ENCODE assay signal across 13 cellular contexts in genomic region chr2:201900362-201900761, GRCh38.
DNase-seq lines count a peak whose midpoint lies in the region; ATAC-seq and TF ChIP-seq lines count a peak whose summit lies in the region.
"Had no signal": no experiment of that assay in that cellular context is flagged by ENCODE, and none has a peak within 500 bp of the region (broad histone marks: within the 10 kb centered on the region; RNA-seq: fewer than 3 reads in every experiment).

No MANE protein-coding gene starts in this region.

- H2AFZ ChIP-seq in MM.1S (ENCODE audit: low read length) = no peak overlapping the region

- peak; percentile 34 for DNase-seq in MM.1S
- no peak for DNase-seq in activated B cell treated with CpG ODN at 0.5 μM for 24 hours
- DNase-seq in glomerular visceral epithelial cell (ENCODE audit: extremely low spot score) = no peak
- DNase-seq in cardiac septum (ENCODE audit: low spot score) = no peak
- no peak for DNase-seq in GM19238 (ENCODE audit: insufficient read length, low spot score)
- no peak for DNase-seq in Peyer's patch
- DNase-seq: mesendoderm, NCI-H524 had no signal

- H3K79me2 ChIP-seq in MM.1S (ENCODE audit: low read length) = no peaks in the 10 kb centered on the region

- H4K20me1 ChIP-seq in MM.1S (ENCODE audit: insufficient read depth, low read length) = no peaks in the 10 kb centered on the region

- CTCF ChIA-PET in activated B cell treated with CpG ODN at 0.5 μM for 24 hours (lab: Charles Lee) = no interaction called here

- intact Hi-C loops in activated B cell treated with CpG ODN at 0.5 μM for 24 hours (cut with micrococcal nuclease) = no loop called here
- intact Hi-C loops in cardiac septum (cut with DNase I) = no loop called here

- POLR2A ChIA-PET in activated B cell treated with CpG ODN at 0.5 μM for 24 hours (lab: Charles Lee) = no interaction called here

- TF ChIP-seq POLR2A in Peyer's patch (IDR thresholded peaks at IDR 0.05) = no peak

- no peak overlapping the region for H3K4me2 ChIP-seq in MM.1S (ENCODE audit: low read depth, low read length)

- H3K9ac ChIP-seq in MM.1S (ENCODE audit: low read length) = no peak overlapping the region

- peak overlapping the region; percentile 19; the same call in 1 of the 2 replicates for H3K27ac ChIP-seq in MM.1S (ENCODE audit: low read length)
- H3K27ac ChIP-seq in Peyer's patch = no peak overlapping the region
- H3K27ac ChIP-seq: gastroesophageal sphincter, right atrium auricular region had no signal

- H3K4me3 ChIP-seq in MM.1S (ENCODE audit: low read length) = no peak overlapping the region
- no peak overlapping the region for H3K4me3 ChIP-seq in Peyer's patch
- H3K4me3 ChIP-seq: gastroesophageal sphincter, right atrium auricular region had no signal

- no peak overlapping the region for H3K4me3 Mint-ChIP-seq in activated B cell treated with CpG ODN at 0.5 μM for 24 hours
- H3K4me3 Mint-ChIP-seq: dendritic cell treated with granulocyte-macrophage colony-stimulating factor and Interleukin-4, amounts not matched to agents 40 ng/mL and 50 ng/mL, for 4 days had no signal

- no peak overlapping the region for H3K27ac Mint-ChIP-seq in activated B cell treated with CpG ODN at 0.5 μM for 24 hours
- H3K27ac Mint-ChIP-seq: dendritic cell treated with granulocyte-macrophage colony-stimulating factor and Interleukin-4, amounts not matched to agents 40 ng/mL and 50 ng/mL, for 4 days had no signal

- H3F3A ChIP-seq in MM.1S (ENCODE audit: insufficient read depth, low read length) = peaks cover 13% of the 10 kb centered on the region; the same call in 1 of the 2 replicates

- H3K9me2 ChIP-seq in MM.1S (replicated peaks; ENCODE audit: insufficient read depth, low read length) = no peaks in the 10 kb centered on the region

- no peaks in the 10 kb centered on the region for H3K9me3 Mint-ChIP-seq in activated B cell treated with CpG ODN at 0.5 μM for 24 hours
- H3K9me3 Mint-ChIP-seq: dendritic cell treated with granulocyte-macrophage colony-stimulating factor and Interleukin-4, amounts not matched to agents 40 ng/mL and 50 ng/mL, for 4 days had no signal

- ATAC-seq in GM18861 (IDR thresholded peaks at IDR 0.05; ENCODE audit: unreplicated experiment) (peak; percentile 90), GM21786 (IDR thresholded peaks at IDR 0.05; ENCODE audit: unreplicated experiment) (peak; percentile 75), activated B cell treated with CpG ODN at 0.5 μM for 24 hours (ENCODE audit: low read depth) (peak; percentile 66)
- ATAC-seq: gastroesophageal sphincter had no signal

- H3K9me3 ChIP-seq in MM.1S (replicated peaks; ENCODE audit: insufficient read depth, low read length) (no peaks in the 10 kb centered on the region), Peyer's patch (no peaks in the 10 kb centered on the region)
- H3K9me3 ChIP-seq: gastroesophageal sphincter, right atrium auricular region had no signal

- peaks cover 23% of the 10 kb centered on the region for H3K27me3 Mint-ChIP-seq in activated B cell treated with CpG ODN at 0.5 μM for 24 hours

- H3K27me3 ChIP-seq in MM.1S (replicated peaks; ENCODE audit: insufficient read depth, low read length) (no peaks in the 10 kb centered on the region), Peyer's patch (no peaks in the 10 kb centered on the region)
- H3K27me3 ChIP-seq: gastroesophageal sphincter had no signal

- TF ChIP-seq CTCF in MM.1S (IDR thresholded peaks at IDR 0.05; ENCODE audit: low read length) (no peak), activated B cell treated with CpG ODN at 0.5 μM for 24 hours (IDR thresholded peaks at IDR 0.05) (no peak), Peyer's patch (IDR thresholded peaks at IDR 0.05) (no peak)

- H3K36me3 ChIP-seq in MM.1S (replicated peaks; ENCODE audit: insufficient read depth, low read length) (no peaks in the 10 kb centered on the region), Peyer's patch (no peaks in the 10 kb centered on the region)
- H3K36me3 ChIP-seq: gastroesophageal sphincter, right atrium auricular region had no signal

- no peaks in the 10 kb centered on the region for H3K36me3 Mint-ChIP-seq in activated B cell treated with CpG ODN at 0.5 μM for 24 hours (ENCODE audit: low read depth)

- H3K4me1 Mint-ChIP-seq in activated B cell treated with CpG ODN at 0.5 μM for 24 hours = peaks cover 26% of the 10 kb centered on the region

- H3K4me1 ChIP-seq in MM.1S (ENCODE audit: low read length) (peaks cover 25% of the 10 kb centered on the region), Peyer's patch (no peaks in the 10 kb centered on the region)
- H3K4me1 ChIP-seq: gastroesophageal sphincter, right atrium auricular region had no signal
